1 cellular context compared by ENCODE assay signal in genomic region chr2:24511894-24512293, GRCh38.
TF ChIP-seq lines count a peak whose summit lies in the region.

No MANE protein-coding gene starts in this region.

TF ChIP-seq in SK-N-SH treated with all-trans-retinoic acid at 6 μM for 48 hours, 23 proteins besides CTCF, POLR2A, EP300 and RAD21 (continued from another document):
- TF ChIP-seq CREB5 (CRISPR knock-in tag; IDR thresholded peaks at IDR 0.05; ENCODE audit: low read depth), result no peak
- no peak for TF ChIP-seq TSHZ2 (CRISPR knock-in tag; IDR thresholded peaks at IDR 0.05)
- no peak for TF ChIP-seq SNAI2 (CRISPR knock-in tag; IDR thresholded peaks at IDR 0.05)
- no peak for TF ChIP-seq ISL1 (CRISPR knock-in tag; IDR thresholded peaks at IDR 0.05)
- no peak for TF ChIP-seq POU6F1 (CRISPR knock-in tag; IDR thresholded peaks at IDR 0.05; ENCODE audit: borderline replicate concordance, low read depth)
- no peak for TF ChIP-seq ARNTL (CRISPR knock-in tag; IDR thresholded peaks at IDR 0.05; ENCODE audit: borderline replicate concordance, low read depth)
- no peak for TF ChIP-seq ZC3H10 (CRISPR knock-in tag; IDR thresholded peaks at IDR 0.05)
- TF ChIP-seq BACH2 (CRISPR knock-in tag; IDR thresholded peaks at IDR 0.05; ENCODE audit: borderline replicate concordance), result no peak
- TF ChIP-seq CSRNP3 (CRISPR knock-in tag; IDR thresholded peaks at IDR 0.05), result no peak
- TF ChIP-seq CSDC2 (CRISPR knock-in tag; IDR thresholded peaks at IDR 0.05), result no peak
- TF ChIP-seq PATZ1 (CRISPR knock-in tag; IDR thresholded peaks at IDR 0.05; ENCODE audit: borderline replicate concordance), result no peak
- no peak for TF ChIP-seq PPARA (CRISPR knock-in tag; IDR thresholded peaks at IDR 0.05; ENCODE audit: borderline replicate concordance)
- no peak for TF ChIP-seq GLIS3 (CRISPR knock-in tag; IDR thresholded peaks at IDR 0.05)
- TF ChIP-seq RARB (CRISPR knock-in tag; IDR thresholded peaks at IDR 0.05), result no peak
- TF ChIP-seq ZNF565 (CRISPR knock-in tag; conservative IDR thresholded peaks at IDR 0.05; ENCODE audit: low read depth), result no peak
- TF ChIP-seq ZFP3 (CRISPR knock-in tag; IDR thresholded peaks at IDR 0.05), result no peak
- TF ChIP-seq ZNF70 (CRISPR knock-in tag; IDR thresholded peaks at IDR 0.05), result no peak
